ENCODE assay signal across 8 cellular contexts in genomic region chr3:14175383-14176037, GRCh38. TPM values are rescaled to one million over a fixed set of nuclear protein-coding genes. Genes with fewer than 3 reads are reported as not detected.
DNase-seq lines count a peak whose midpoint lies in the region; ATAC-seq and TF ChIP-seq lines count a peak whose summit lies in the region.

No MANE protein-coding gene starts in this region.

- H3K9me3 ChIP-seq in Loucy (ENCODE audit: insufficient read depth, low read depth, low read length), result no peaks in the 10 kb centered on the region

- DNase-seq in GM10266 (ENCODE audit: extremely low spot score) (peak; percentile 43), mesenteric fat pad (ENCODE audit: low spot score) (no peak), foreskin melanocyte (no peak), GM19240 (ENCODE audit: insufficient read length, low spot score) (no peak)
- no peak for DNase-seq in activated T-cell treated with anti-CD3 and anti-CD28 coated beads, Interleukin-2, amount 50 U/mL, for 24 hours

- H3K4me3 Mint-ChIP-seq in activated T-cell treated with anti-CD3 and anti-CD28 coated beads, Interleukin-2, amount 50 U/mL, for 24 hours, result peak overlapping the region; percentile 7
- peak overlapping the region; percentile 33 to 69 (median 51) for H3K4me3 Mint-ChIP-seq in nephron

- H3K4me2 ChIP-seq in Loucy (ENCODE audit: low read depth, low read length, poor library complexity, severe bottlenecking), result peak overlapping the region; percentile 72

- no peak for ATAC-seq in GM21723 (IDR thresholded peaks at IDR 0.05; ENCODE audit: unreplicated experiment)

- peaks cover 17% of the 10 kb centered on the region for H4K20me1 ChIP-seq in Loucy (ENCODE audit: insufficient read depth, low read length, poor library complexity, severe bottlenecking)

- H3K27me3 Mint-ChIP-seq in activated T-cell treated with anti-CD3 and anti-CD28 coated beads, Interleukin-2, amount 50 U/mL, for 24 hours, result no peaks in the 10 kb centered on the region
- H3K27me3 Mint-ChIP-seq in nephron (ENCODE audit: low read depth), result no peaks in the 10 kb centered on the region

- H3K9ac ChIP-seq in Loucy (ENCODE audit: low read depth, low read length, poor library complexity, severe bottlenecking), result peak overlapping the region; percentile 11

- H3K4me1 Mint-ChIP-seq in activated T-cell treated with anti-CD3 and anti-CD28 coated beads, Interleukin-2, amount 50 U/mL, for 24 hours (ENCODE audit: low read depth), result peaks cover 65% of the 10 kb centered on the region
- H3K4me1 Mint-ChIP-seq in nephron, result peaks cover 43% of the 10 kb centered on the region

- H3F3A ChIP-seq in Loucy (ENCODE audit: low read depth), result no peaks in the 10 kb centered on the region

- H3K36me3 Mint-ChIP-seq in activated T-cell treated with anti-CD3 and anti-CD28 coated beads, Interleukin-2, amount 50 U/mL, for 24 hours (ENCODE audit: low read depth), result peaks cover 57% of the 10 kb centered on the region
- peaks cover 25% of the 10 kb centered on the region for H3K36me3 Mint-ChIP-seq in nephron (ENCODE audit: low read depth)

- TF ChIP-seq CTCF in GM10266 (IDR thresholded peaks at IDR 0.05; ENCODE audit: control insufficient read depth, insufficient read depth, low read depth, missing control alignments) (no peak), Loucy (conservative IDR thresholded peaks at IDR 0.05; ENCODE audit: low read length) (no peak), nephron (IDR thresholded peaks at IDR 0.05; ENCODE audit: unreplicated experiment in 3 of 3) (no peak)

- no peaks in the 10 kb centered on the region for H3K9me2 ChIP-seq in Loucy (replicated peaks; ENCODE audit: low read depth, low read length)

- H3K9me3 Mint-ChIP-seq in activated T-cell treated with anti-CD3 and anti-CD28 coated beads, Interleukin-2, amount 50 U/mL, for 24 hours, result no peaks in the 10 kb centered on the region
- H3K9me3 Mint-ChIP-seq in nephron, result no peaks in the 10 kb centered on the region

- H2AFZ ChIP-seq in Loucy (ENCODE audit: low read length), result no peak overlapping the region

- H3K27ac Mint-ChIP-seq in activated T-cell treated with anti-CD3 and anti-CD28 coated beads, Interleukin-2, amount 50 U/mL, for 24 hours, result peak overlapping the region; percentile 66
- H3K27ac Mint-ChIP-seq in nephron, result no peak overlapping the region

- H3K36me3 ChIP-seq in Loucy (ENCODE audit: insufficient read depth, low read length), result peaks cover 3% of the 10 kb centered on the region; the same call in 1 of the 2 replicates

- H3K27me3 ChIP-seq in Loucy (ENCODE audit: insufficient read depth, low read length, poor library complexity, severe bottlenecking), result peaks cover 4% of the 10 kb centered on the region

- peak overlapping the region; percentile 54 for H3K4me3 ChIP-seq in Loucy (ENCODE audit: low read length, poor library complexity, severe bottlenecking)

- H3K79me2 ChIP-seq in Loucy (ENCODE audit: insufficient read depth, low read length), result peaks cover 43% of the 10 kb centered on the region

- peaks cover 48% of the 10 kb centered on the region for H3K4me1 ChIP-seq in Loucy (ENCODE audit: insufficient read depth, low read length, poor library complexity, severe bottlenecking)

RNA-seq across cellular contexts. Expression of gene XPC, which starts 2.9 kb away (rescaled TPM):
- total RNA-seq in mesenteric fat pad, result 24.8 TPM

RNA-seq across cellular contexts. Expression of gene LSM3, which starts 3.1 kb away (rescaled TPM):
- 10.0 TPM for total RNA-seq in mesenteric fat pad

RNA-seq across cellular contexts. Expression of gene TMEM43, which starts 50.7 kb away (rescaled TPM):
- 99.3 TPM for total RNA-seq in mesenteric fat pad

RNA-seq across cellular contexts. Expression of gene CHCHD4, which starts 50.8 kb away (rescaled TPM):
- 18.1 TPM for total RNA-seq in mesenteric fat pad
